Comparison of ENCODE assay signal across 1 cellular context in the genomic region with DNA sequence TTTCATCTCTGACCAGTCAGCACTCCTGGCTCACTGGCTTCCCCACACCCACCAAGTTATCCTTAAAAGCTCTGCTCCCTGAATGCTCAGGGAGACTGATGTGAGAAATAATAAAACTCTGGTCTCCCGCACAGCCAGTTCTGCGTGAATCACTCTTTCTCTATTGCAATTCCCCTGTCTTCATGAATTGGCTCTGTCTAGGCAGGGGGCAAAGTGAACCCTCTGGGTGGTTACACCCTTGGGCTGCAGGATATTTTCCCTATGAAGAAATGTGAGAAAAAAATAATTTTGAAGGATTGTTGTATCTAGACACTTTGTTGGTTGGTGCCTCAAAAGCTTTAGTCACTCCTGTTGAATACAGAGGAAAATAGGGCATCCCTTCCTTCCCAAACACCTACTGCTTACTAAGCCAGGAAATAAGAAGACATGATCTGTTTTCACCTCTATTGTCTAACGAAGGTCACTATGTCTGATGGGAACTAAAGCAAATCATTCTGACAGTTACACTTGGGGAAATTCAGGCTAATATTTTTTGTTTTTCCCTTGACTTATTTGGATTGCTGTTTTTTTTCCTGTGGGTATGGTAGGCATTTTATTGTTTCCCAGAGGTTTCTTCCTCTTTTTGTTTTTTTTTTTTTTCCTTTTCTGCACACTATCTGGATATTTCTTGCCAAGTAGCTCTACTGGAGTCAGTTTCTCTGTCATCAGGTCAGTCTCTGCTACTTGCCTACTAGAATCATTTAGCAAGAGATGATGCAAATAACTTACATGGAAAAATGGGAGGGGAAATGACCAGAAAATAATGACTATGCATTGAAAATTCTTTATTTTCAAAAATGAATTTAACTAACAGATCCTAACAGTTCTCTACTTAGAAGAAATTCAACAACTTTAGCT.
TF ChIP-seq lines count a peak whose summit lies in the region.

No MANE protein-coding gene starts in this region.

TF ChIP-seq in endothelial cell of umbilical vein, 7 proteins besides CTCF, POLR2A, EP300 and RAD21 (continued from another document):
- TF ChIP-seq JUN (IDR thresholded peaks at IDR 0.05; ENCODE audit: borderline replicate concordance, insufficient read depth, insufficient read length, low read depth), result no peak
TF ChIP-seq in endothelial cell of umbilical vein: peak in this region for 0.
